22 cellular contexts compared by ENCODE assay signal in genomic region chr5:83911367-83911919, GRCh38.
DNase-seq lines count a peak whose midpoint lies in the region; ATAC-seq, FAIRE-seq and TF ChIP-seq lines count a peak whose summit lies in the region.
"Had no signal": no experiment of that assay in that cellular context is flagged by ENCODE, and none has a peak within 500 bp of the region (broad histone marks: within the 10 kb centered on the region; RNA-seq: fewer than 3 reads in every experiment).

No MANE protein-coding gene starts in this region.

- no peaks in the 10 kb centered on the region for H3K79me2 ChIP-seq in GM12878 (ENCODE audit: control insufficient read depth, insufficient read depth, low read length)

- FAIRE-seq in GM12878 (lab: Jason Lieb, UNC), result no peak
- FAIRE-seq: GM12892, GM19239 had no signal

- H3K9ac ChIP-seq in GM12878 (ENCODE audit: control insufficient read depth, insufficient read depth, low read length), result no peak overlapping the region
- H3K9ac ChIP-seq: SK-N-SH had no signal

- H3K4me1 Mint-ChIP-seq in activated naive CD4-positive, alpha-beta T cell treated with anti-CD3 and anti-CD28 coated beads for 36 hours (ENCODE audit: low read depth), result no peaks in the 10 kb centered on the region
- H3K4me1 Mint-ChIP-seq: B cell had no signal

- WGBS in GM12878 (ENCODE audit: insufficient coverage, insufficient replicate concordance, low lambda C conversion rate, missing lambda C conversion rate), result 38% methylated on average over 2 of the region's 2 CpGs

- H3K27ac Mint-ChIP-seq in activated naive CD4-positive, alpha-beta T cell treated with anti-CD3 and anti-CD28 coated beads for 36 hours, result no peak overlapping the region
- H3K27ac Mint-ChIP-seq: B cell; CD4-positive, alpha-beta T cell had no signal

- H3K9me3 ChIP-seq in GM12878 (replicated peaks; ENCODE audit: control insufficient read depth, insufficient read depth, low read length), result no peaks in the 10 kb centered on the region
- H3K9me3 ChIP-seq: HAP-1, SK-N-SH had no signal

- no peaks in the 10 kb centered on the region for H3K36me3 Mint-ChIP-seq in activated naive CD4-positive, alpha-beta T cell treated with anti-CD3 and anti-CD28 coated beads for 36 hours (ENCODE audit: low read depth)

- TF ChIP-seq EP300 in GM12878 (IDR thresholded peaks at IDR 0.05; ENCODE audit: borderline replicate concordance in 1 of 2, control insufficient read depth in 1 of 2, low read depth in 2 of 2, low read length in 2 of 2), result no peak

- in situ Hi-C loops in GM12878 (cut with MboI), result no loop called here

- H3K4me2 ChIP-seq in GM12878 (ENCODE audit: control insufficient read depth, insufficient read depth), result no peak overlapping the region
- H3K4me2 ChIP-seq: SK-N-SH had no signal

- POLR2A ChIA-PET in GM12878 (lab: Charles Lee), result no interaction called here

- no peak for TF ChIP-seq POLR2A in GM12878 (IDR thresholded peaks at IDR 0.05; ENCODE audit: low read depth, low read length)

- DNase-seq in DMS153 (lab: John Stamatoyannopoulos, UW), result peak; percentile 1
- DNase-seq in DMS153 treated with DMSO at 0.1 percent for 48 hours (lab: John Stamatoyannopoulos, UW; ENCODE audit: unreplicated experiment), result no peak
- peak; percentile 52 for DNase-seq in NCI-H2227 (lab: John Stamatoyannopoulos, UW; ENCODE audit: unreplicated experiment)
- no peak for DNase-seq in GM12878 (ENCODE audit: low read depth, low spot score)
- DNase-seq in activated naive CD4-positive, alpha-beta T cell treated with anti-CD3 and anti-CD28 coated beads for 36 hours, result no peak
- no peak for DNase-seq in cerebellar cortex (ENCODE audit: low spot score)
- DNase-seq: Calu3; CD4-positive, alpha-beta T cell; GDM1; NCI-H1105 treated with DMSO at 0.1 percent for 48 hours; NCI-H2029; NCI-H774; SK-N-SH; T-helper 1 cell had no signal

- RAD21 ChIA-PET in GM12878 (lab: Charles Lee; ENCODE audit: unreplicated experiment), result no interaction called here

- no peaks in the 10 kb centered on the region for H3K9me3 Mint-ChIP-seq in activated naive CD4-positive, alpha-beta T cell treated with anti-CD3 and anti-CD28 coated beads for 36 hours
- H3K9me3 Mint-ChIP-seq: CD4-positive, alpha-beta T cell had no signal

- no peak overlapping the region for H3K4me3 ChIP-seq in GM12878
- H3K4me3 ChIP-seq: HAP-1 had no signal

- no peak overlapping the region for H2AFZ ChIP-seq in GM12878 (ENCODE audit: control insufficient read depth, low read depth, low read length)

- no peak for TF ChIP-seq RAD21 in GM12878 (IDR thresholded peaks at IDR 0.05; ENCODE audit: insufficient read depth, low read depth, low read length)

- CTCF ChIA-PET in GM12878 (lab: Yijun Ruan, JAX), result interaction anchor here (1.4 to 3.3 kb wide), 2 partner anchors 15 to 33 kb away, joined by 3 to 25 read pairs; no protein-coding TSS in a partner anchor
- CTCF ChIA-PET in activated naive CD4-positive, alpha-beta T cell treated with anti-CD3 and anti-CD28 coated beads for 36 hours (lab: Charles Lee), result interaction anchor here (1.1 kb wide), 1 partner anchor 17 kb away, joined by 4 read pairs; no protein-coding TSS in a partner anchor

- no peak overlapping the region for H3K27ac ChIP-seq in GM12878 (ENCODE audit: control insufficient read depth, insufficient read depth)
- H3K27ac ChIP-seq: 22Rv1 had no signal

- no peaks in the 10 kb centered on the region for H3K4me1 ChIP-seq in GM12878 (ENCODE audit: control insufficient read depth, insufficient read depth, low read length)
- H3K4me1 ChIP-seq: HAP-1 had no signal

- intact Hi-C loops in GM12878 (cut with micrococcal nuclease; ENCODE audit: unreplicated experiment), result no loop called here
- intact Hi-C loops in activated naive CD4-positive, alpha-beta T cell treated with anti-CD3 and anti-CD28 coated beads for 36 hours (cut with micrococcal nuclease), result no loop called here

- SMC1A ChIA-PET in GM12878 (lab: Charles Lee; ENCODE audit: uncharacterized antibody, unreplicated experiment), result interaction anchor here (1.6 to 1.8 kb wide), 2 partner anchors 8 to 15 kb away, joined by 3 to 15 read pairs; no protein-coding TSS in a partner anchor

- ATAC-seq in GM18502 (IDR thresholded peaks at IDR 0.05; ENCODE audit: poor library complexity, unreplicated experiment) (peak; percentile 53), GM12878 (peak; percentile 76)
- no peak for ATAC-seq in activated CD4-positive, CD25-positive, alpha-beta regulatory T cell treated with anti-CD3 and anti-CD28 coated beads, Interleukin-2, amount 50 U/mL, for 24 hours
- ATAC-seq: Panc1 had no signal

- H3K36me3 ChIP-seq in GM12878 (ENCODE audit: control insufficient read depth in 2 of 2, insufficient read depth in 2 of 2, low read length in 1 of 2), result no peaks in the 10 kb centered on the region
- H3K36me3 ChIP-seq: HAP-1 had no signal

- TF ChIP-seq CTCF in GM12878 (IDR thresholded peaks at IDR 0.05 in 2 of 3, conservative IDR thresholded peaks at IDR 0.05 in 1 of 3; ENCODE audit: control insufficient read depth in 2 of 3, extremely low read depth in 1 of 3, insufficient read depth in 1 of 3, low read depth in 3 of 3, low read length in 3 of 3), result no peak

- H4K20me1 ChIP-seq in GM12878 (ENCODE audit: control insufficient read depth, insufficient read depth), result no peaks in the 10 kb centered on the region

- H3K4me3 Mint-ChIP-seq in activated naive CD4-positive, alpha-beta T cell treated with anti-CD3 and anti-CD28 coated beads for 36 hours, result no peak overlapping the region
- H3K4me3 Mint-ChIP-seq: B cell; CD4-positive, alpha-beta T cell had no signal

- H3K27me3 ChIP-seq in GM12878 (replicated peaks in 1 of 2; ENCODE audit: control insufficient read depth in 2 of 2, insufficient read depth in 2 of 2, low read length in 1 of 2), result no peaks in the 10 kb centered on the region

- H3K27me3 Mint-ChIP-seq in activated naive CD4-positive, alpha-beta T cell treated with anti-CD3 and anti-CD28 coated beads for 36 hours (ENCODE audit: low read depth), result no peaks in the 10 kb centered on the region
- H3K27me3 Mint-ChIP-seq: B cell; CD4-positive, alpha-beta T cell had no signal

- BruUV-seq in GM12878 (replicated peaks; lab: Mats Ljungman, UMichigan), result no TSS peak

TF ChIP-seq in GM12878, 131 proteins besides CTCF, POLR2A, EP300 and RAD21:
- TF ChIP-seq YBX1 (IDR thresholded peaks at IDR 0.05) (no peak), JUNB (IDR thresholded peaks at IDR 0.05) (peak; percentile 66), SPI1 (IDR thresholded peaks at IDR 0.05; ENCODE audit: borderline replicate concordance, insufficient read depth, low read depth, low read length) (peak; percentile 65; the same call in 1 of the 2 replicates), PAX5 (IDR thresholded peaks at IDR 0.05; ENCODE audit: borderline replicate concordance, low read depth, low read length) (no peak), CEBPZ (IDR thresholded peaks at IDR 0.05; ENCODE audit: low read depth, low read length) (no peak), NR2C1 (IDR thresholded peaks at IDR 0.05) (no peak), ZNF384 (IDR thresholded peaks at IDR 0.05; ENCODE audit: borderline replicate concordance, low read depth, low read length) (no peak)

Comparison
In these comparisons a context has a peak if more than half of its experiments do, and no peak if none do; other contexts are left out.
1. DNase-seq: peak in DMS153 (single experiment) and NCI-H2227 (single experiment); none in DMS153 treated with DMSO at 0.1 percent for 48 hours (single experiment), GM12878 (single experiment), activated naive CD4-positive, alpha-beta T cell treated with anti-CD3 and anti-CD28 coated beads for 36 hours (single experiment) and cerebellar cortex (single experiment).
2. ATAC-seq: peak in GM18502 (single experiment) and GM12878 (single experiment); none in activated CD4-positive, CD25-positive, alpha-beta regulatory T cell treated with anti-CD3 and anti-CD28 coated beads, Interleukin-2, amount 50 U/mL, for 24 hours (0 of 2).